10 cellular contexts compared by ENCODE assay signal in genomic region chr17:11739848-11740247, GRCh38.
"Had no signal": no experiment of that assay in that cellular context is flagged by ENCODE, and none has a peak within 500 bp of the region (broad histone marks: within the 10 kb centered on the region; RNA-seq: fewer than 3 reads in every experiment).

No MANE protein-coding gene starts in this region.

- H3K4me3 ChIP-seq: GM23248, GM23338, HAP-1 had no signal

- DNase-seq: GM23248, GOT3, H7, H9, HCEC 1CT, HFFc6 had no signal

- H3K4me3 Mint-ChIP-seq: GM23338, H9, HFFc6 had no signal

- H3K36me3 ChIP-seq: HAP-1 had no signal

- H3K27ac Mint-ChIP-seq: GM23338, H9, HFFc6 had no signal

- FAIRE-seq: H1 had no signal

- H3K4me1 Mint-ChIP-seq: GM23338 had no signal

- ATAC-seq: GM23338, HCT116 had no signal

- H3K9ac ChIP-seq: GM23248 had no signal

- H3K9me3 Mint-ChIP-seq: H9 had no signal

- H3K27ac ChIP-seq: GM23248 had no signal

- H3K4me1 ChIP-seq: HAP-1 had no signal

- H3K9me3 ChIP-seq: HAP-1 had no signal
